In the genomic region with DNA sequence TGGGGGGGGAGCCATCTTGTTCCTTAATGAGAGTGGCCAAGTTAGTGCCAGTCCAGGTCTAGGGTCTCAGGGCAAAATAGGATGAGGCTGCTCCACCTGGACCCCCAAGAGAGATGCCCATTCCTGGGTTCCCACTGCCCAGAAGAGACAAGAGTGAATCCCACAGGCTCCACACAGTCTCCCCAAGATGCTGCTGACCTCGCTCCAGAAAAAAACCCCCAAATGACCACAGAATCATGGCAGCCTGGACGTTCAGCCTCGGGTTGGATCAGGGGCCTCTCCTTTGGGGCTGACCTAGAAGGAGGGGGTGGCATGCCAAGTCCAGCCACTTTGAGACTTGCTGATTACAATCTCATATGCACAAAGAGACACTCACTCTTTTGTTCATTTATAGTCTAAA, we compare ENCODE assay signal across 1 cellular context.
TF ChIP-seq lines count a peak whose summit lies in the region.

No MANE protein-coding gene starts in this region.

TF ChIP-seq in GM12878, 131 proteins besides CTCF, POLR2A, EP300 and RAD21:
- TF ChIP-seq MTA3 (IDR thresholded peaks at IDR 0.05; ENCODE audit: borderline replicate concordance, low read length) (no peak), POLR2AphosphoS5 (IDR thresholded peaks at IDR 0.05; ENCODE audit: low read length) (peak; percentile 77)
